ENCODE assay signal across 19 cellular contexts in genomic region chr1:18468570-18468969, GRCh38. TPM values are rescaled to one million over a fixed set of nuclear protein-coding genes. Genes with fewer than 3 reads are reported as not detected.
DNase-seq lines count a peak whose midpoint lies in the region; ATAC-seq and TF ChIP-seq lines count a peak whose summit lies in the region.
"Had no signal": no experiment of that assay in that cellular context is flagged by ENCODE, and none has a peak within 500 bp of the region (broad histone marks: within the 10 kb centered on the region; RNA-seq: fewer than 3 reads in every experiment).

No MANE protein-coding gene starts in this region.

- H3K14ac ChIP-seq in H9 (ENCODE audit: insufficient read depth, low read length) = no peak overlapping the region

- H2AK5ac ChIP-seq in H9 (ENCODE audit: insufficient read length, low read length) = no peak overlapping the region

- H3K4me3 Mint-ChIP-seq in H9 (no peak overlapping the region), endodermal cell (no peak overlapping the region)
- H3K4me3 Mint-ChIP-seq in stimulated activated memory B cell treated with anti-CD40 and anti-IgM and Interleukin-4, amounts not matched to agents 10 μg/mL and 1 μg/mL and 100 μg/mL, for 72 hours = no peak overlapping the region
- H3K4me3 Mint-ChIP-seq: CD4-positive, CD25-positive, alpha-beta regulatory T cell; CD8-positive, alpha-beta memory T cell had no signal

- H3K23me2 ChIP-seq in H9 (ENCODE audit: insufficient read length, low read depth, low read length, poor library complexity, severe bottlenecking) = no peaks in the 10 kb centered on the region

- H3K79me2 ChIP-seq in H9 (ENCODE audit: insufficient read depth, low read length) = no peaks in the 10 kb centered on the region

- H3K36me3 Mint-ChIP-seq in H9 (ENCODE audit: insufficient read depth in 1 of 3, low read depth in 3 of 3) = peaks cover 3 to 10% (median 4%) of the 10 kb centered on the region in 3 experiments; a peak in 6 of 7 replicates
- H3K36me3 Mint-ChIP-seq in endodermal cell (ENCODE audit: low read depth) = no peaks in the 10 kb centered on the region
- H3K36me3 Mint-ChIP-seq in stimulated activated memory B cell treated with anti-CD40 and anti-IgM and Interleukin-4, amounts not matched to agents 10 μg/mL and 1 μg/mL and 100 μg/mL, for 72 hours = no peaks in the 10 kb centered on the region
- H3K36me3 Mint-ChIP-seq: CD4-positive, CD25-positive, alpha-beta regulatory T cell; CD8-positive, alpha-beta memory T cell had no signal

- H2BK20ac ChIP-seq in H9 (ENCODE audit: low read depth, low read length, poor library complexity, severe bottlenecking) = no peak overlapping the region

- no peaks in the 10 kb centered on the region for H4K20me1 ChIP-seq in H9 (ENCODE audit: control insufficient read depth, insufficient read depth, insufficient read length)

- no peak for ATAC-seq in stimulated activated memory B cell treated with anti-CD40 and anti-IgM and Interleukin-4, amounts not matched to agents 10 μg/mL and 1 μg/mL and 100 μg/mL, for 72 hours
- ATAC-seq: GM12878, HCT116 had no signal

- DNase-seq in H9 (no peak), WERI-Rb-1 (no peak), endodermal cell (peak; percentile 45), spleen (peak; percentile 23), HEK293T (ENCODE audit: extremely low spot score) (no peak), occipital lobe (lab: John Stamatoyannopoulos, UW) (no peak)
- DNase-seq: ACHN; BE2C; C1 segment of cervical spinal cord; CD4-positive, CD25-positive, alpha-beta regulatory T cell; CD8-positive, alpha-beta memory T cell; COR-L47; DMS 273 treated with DMSO at 0.1 percent for 48 hours; DMS53; DND-41; EL had no signal

- H3K4me1 Mint-ChIP-seq in H9 (peaks cover 22 to 28% of the 10 kb centered on the region in 2 experiments), endodermal cell (no peaks in the 10 kb centered on the region)
- H3K4me1 Mint-ChIP-seq in stimulated activated memory B cell treated with anti-CD40 and anti-IgM and Interleukin-4, amounts not matched to agents 10 μg/mL and 1 μg/mL and 100 μg/mL, for 72 hours = no peaks in the 10 kb centered on the region
- H3K4me1 Mint-ChIP-seq: CD4-positive, CD25-positive, alpha-beta regulatory T cell; CD8-positive, alpha-beta memory T cell had no signal

- H2BK15ac ChIP-seq in H9 (ENCODE audit: low read depth, low read length) = no peak overlapping the region

- H3K18ac ChIP-seq in H9 (ENCODE audit: insufficient read length, low read depth, low read length) = no peak overlapping the region

- intact Hi-C loops in spleen (cut with DNase I; ENCODE audit: low total_unique reads) = no loop called here

- no peak overlapping the region for H4K8ac ChIP-seq in H9 (replicated peaks; ENCODE audit: insufficient read length, low read depth, low read length)

- H3K4me1 ChIP-seq in H9 (ENCODE audit: insufficient read depth, low read length) (no peaks in the 10 kb centered on the region), endodermal cell (ENCODE audit: control insufficient read depth, insufficient read depth, low read length) (no peaks in the 10 kb centered on the region), spleen (no peaks in the 10 kb centered on the region)
- H3K4me1 ChIP-seq: BE2C had no signal

- H3K4ac ChIP-seq in H9 (ENCODE audit: low read depth, low read length) = no peak overlapping the region

- TF ChIP-seq POLR2A in spleen (IDR thresholded peaks at IDR 0.05) = no peak

- H3K56ac ChIP-seq in H9 (ENCODE audit: insufficient read length, low read depth, low read length) = no peak overlapping the region

- H3K27me3 ChIP-seq in H9 (ENCODE audit: insufficient read depth, low read length) (no peaks in the 10 kb centered on the region; the same call in 1 of the 2 replicates), WERI-Rb-1 (ENCODE audit: insufficient read depth, low read depth, severe bottlenecking) (no peaks in the 10 kb centered on the region), endodermal cell (ENCODE audit: control insufficient read depth, insufficient read depth, low read length, poor library complexity, severe bottlenecking) (no peaks in the 10 kb centered on the region), spleen (replicated peaks in 1 of 7) (peaks cover 0 to 26% (median 0%) of the 10 kb centered on the region in 7 donors)
- H3K27me3 ChIP-seq: BE2C had no signal

- no peak overlapping the region for H3K4me3 ChIP-seq in WERI-Rb-1 (ENCODE audit: low read depth, low read length)
- H3K4me3 ChIP-seq in endodermal cell (ENCODE audit: low read length) = no peak overlapping the region
- H3K4me3 ChIP-seq in spleen = no peak overlapping the region
- H3K4me3 ChIP-seq: GM12878 had no signal

- POLR2A ChIA-PET in HEK293T (lab: Yijun Ruan, JAX) = no interaction called here

- no peak overlapping the region for H4K91ac ChIP-seq in H9 (ENCODE audit: insufficient read length, low read depth, low read length)

- H3K27me3 Mint-ChIP-seq in H9 (ENCODE audit: low read depth) = peaks cover 3% of the 10 kb centered on the region
- no peaks in the 10 kb centered on the region for H3K27me3 Mint-ChIP-seq in endodermal cell (ENCODE audit: insufficient read depth)
- H3K27me3 Mint-ChIP-seq in stimulated activated memory B cell treated with anti-CD40 and anti-IgM and Interleukin-4, amounts not matched to agents 10 μg/mL and 1 μg/mL and 100 μg/mL, for 72 hours = peaks cover 32% of the 10 kb centered on the region

- H3K27ac ChIP-seq in H9 (ENCODE audit: insufficient read length, low read depth, low read length) (no peak overlapping the region), WERI-Rb-1 (no peak overlapping the region), endodermal cell (ENCODE audit: low read depth, low read length) (no peak overlapping the region), spleen (no peak overlapping the region)

- no peak overlapping the region for H2AFZ ChIP-seq in H9 (ENCODE audit: low read length)

- CTCF ChIA-PET in HEK293T (lab: Yijun Ruan, JAX) = interaction anchor here (0.7 kb wide), 1 partner anchor 247 kb away, joined by 3 read pairs; no protein-coding TSS in a partner anchor

- no peak overlapping the region for H3T11ph ChIP-seq in H9 (ENCODE audit: low read length)

- no peak overlapping the region for H4K5ac ChIP-seq in H9 (ENCODE audit: insufficient read length, low read depth, low read length)

- no peak overlapping the region for H2BK120ac ChIP-seq in H9 (ENCODE audit: low read depth, low read length, poor library complexity, severe bottlenecking)

- no peak overlapping the region for H2BK5ac ChIP-seq in H9 (ENCODE audit: insufficient read length, low read length)

- no CpG with 5 or more reads among the region's 6 CpGs for WGBS in H9 (ENCODE audit: extremely low coverage, insufficient read length, low lambda C conversion rate)
- WGBS in endodermal cell (ENCODE audit: insufficient coverage in 1 of 2, insufficient read length in 1 of 2), 2 experiments = 78 to 94% methylated on average over 5 to 6 of the region's 6 CpGs
- WGBS in spleen, 5 donors = 70 to 81% (median 74%) methylated on average over 6 of the region's 6 CpGs

- H3K9ac ChIP-seq in H9 (ENCODE audit: extremely low read depth, insufficient read length, low read length) (no peak overlapping the region), endodermal cell (ENCODE audit: extremely low read depth, low read length, poor library complexity, severe bottlenecking) (no peak overlapping the region)

- no peak overlapping the region for H3K4me2 ChIP-seq in H9 (ENCODE audit: insufficient read depth, insufficient read length, low read length)

- H3K9me3 Mint-ChIP-seq in H9 (peaks cover 2 to 4% of the 10 kb centered on the region in 2 experiments; a peak in 2 of 5 replicates), endodermal cell (peaks cover 7% of the 10 kb centered on the region)
- H3K9me3 Mint-ChIP-seq in stimulated activated memory B cell treated with anti-CD40 and anti-IgM and Interleukin-4, amounts not matched to agents 10 μg/mL and 1 μg/mL and 100 μg/mL, for 72 hours = peaks cover 2% of the 10 kb centered on the region

- no peaks in the 10 kb centered on the region for H3K79me1 ChIP-seq in H9 (ENCODE audit: insufficient read depth, low read depth, low read length, poor library complexity, severe bottlenecking)

- H3K27ac Mint-ChIP-seq in H9 (no peak overlapping the region), endodermal cell (no peak overlapping the region)
- H3K27ac Mint-ChIP-seq in stimulated activated memory B cell treated with anti-CD40 and anti-IgM and Interleukin-4, amounts not matched to agents 10 μg/mL and 1 μg/mL and 100 μg/mL, for 72 hours = no peak overlapping the region
- H3K27ac Mint-ChIP-seq: CD4-positive, CD25-positive, alpha-beta regulatory T cell; CD8-positive, alpha-beta memory T cell had no signal

- peak; percentile 39; the same call in 2 of the 3 replicates for TF ChIP-seq CTCF in H9 (conservative IDR thresholded peaks at IDR 0.05)
- TF ChIP-seq CTCF in WERI-Rb-1 (IDR thresholded peaks at IDR 0.05; ENCODE audit: low read depth, low read length) = peak; percentile 53
- TF ChIP-seq CTCF in endodermal cell (conservative IDR thresholded peaks at IDR 0.05) = peak; percentile 51
- TF ChIP-seq CTCF in spleen (IDR thresholded peaks at IDR 0.05 in 8 of 11, conservative IDR thresholded peaks at IDR 0.05 in 3 of 11) = no peak

- H3K23ac ChIP-seq in H9 (ENCODE audit: insufficient read length, low read depth, low read length) = no peak overlapping the region

- H3K36me3 ChIP-seq in WERI-Rb-1 (no peaks in the 10 kb centered on the region), endodermal cell (ENCODE audit: control insufficient read depth, insufficient read depth, low read length) (no peaks in the 10 kb centered on the region), spleen (no peaks in the 10 kb centered on the region)
- H3K36me3 ChIP-seq: BE2C had no signal

- no peaks in the 10 kb centered on the region for H3K9me3 ChIP-seq in H9 (ENCODE audit: control insufficient read depth, low read depth, low read length)
- H3K9me3 ChIP-seq in WERI-Rb-1 (ENCODE audit: severe bottlenecking) = peaks cover 5% of the 10 kb centered on the region
- no peaks in the 10 kb centered on the region for H3K9me3 ChIP-seq in endodermal cell (ENCODE audit: control insufficient read depth, low read length)
- no peaks in the 10 kb centered on the region for H3K9me3 ChIP-seq in spleen
- H3K9me3 ChIP-seq: BE2C had no signal

- no peak overlapping the region for H2BK12ac ChIP-seq in H9 (ENCODE audit: insufficient read length, low read depth, low read length)

TF ChIP-seq in HEK293T, 16 proteins besides CTCF, POLR2A, EP300 and RAD21:
- TF ChIP-seq TARDBP (IDR thresholded peaks at IDR 0.05) (no peak), CTBP1 (IDR thresholded peaks at IDR 0.05; ENCODE audit: borderline replicate concordance) (no peak), SUZ12 (IDR thresholded peaks at IDR 0.05) (no peak), NFRKB (IDR thresholded peaks at IDR 0.05) (no peak), ZNF384 (IDR thresholded peaks at IDR 0.05) (no peak), BHLHE40 (IDR thresholded peaks at IDR 0.05; ENCODE audit: borderline replicate concordance) (no peak)

RNA-seq across cellular contexts. Expression of gene KLHDC7A, which starts 12.2 kb away (rescaled TPM):
- total RNA-seq in H9 (2021) (11.4 and 11.6 TPM in 2 replicates), endodermal cell (1 to 10 TPM; 4.4 to 7.2 TPM), spleen (not detected), occipital lobe (0.16 TPM)
- 1.1 TPM for polyA plus RNA-seq in endodermal cell (2013, experiment 1 of 2)
- polyA plus RNA-seq in endodermal cell (2013, experiment 2 of 2) = 1.3 TPM
- polyA plus RNA-seq in spleen = not detected
- total RNA-seq: CD4-positive, CD25-positive, alpha-beta regulatory T cell; CD8-positive, alpha-beta memory T cell; GM12878 had no signal
- polyA plus RNA-seq: CD4-positive, CD25-positive, alpha-beta regulatory T cell; CD8-positive, alpha-beta memory T cell; GM12878 had no signal

Comparison
In these comparisons a context has a peak if more than half of its experiments do, and no peak if none do; other contexts are left out.
1. DNase-seq: peak in endodermal cell (single experiment) and spleen (single experiment); none in H9 (single experiment), WERI-Rb-1 (single experiment), HEK293T (single experiment) and occipital lobe (single experiment).
2. CTCF ChIP-seq: peak in H9 (single experiment), WERI-Rb-1 (single experiment) and endodermal cell (single experiment); none in spleen (0 of 11).